17 cellular contexts compared by ENCODE assay signal in the genomic region with DNA sequence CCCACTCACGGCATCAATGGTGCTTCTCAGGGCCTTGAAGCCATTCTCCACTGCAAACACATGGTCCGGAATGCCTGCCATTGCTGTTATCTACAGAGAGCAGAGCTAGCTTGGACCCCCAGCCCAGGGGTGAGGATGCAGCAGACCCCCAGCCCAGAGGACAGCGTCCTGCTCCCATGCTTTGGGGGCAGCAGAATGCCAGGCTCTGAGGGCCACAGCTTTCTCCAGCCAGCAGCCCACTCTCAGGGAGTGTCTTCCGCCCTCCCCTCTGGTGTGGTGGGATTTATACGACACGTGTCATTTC. TPM values are rescaled to one million over a fixed set of nuclear protein-coding genes. Genes with fewer than 3 reads are reported as not detected.
DNase-seq lines count a peak whose midpoint lies in the region; ATAC-seq and TF ChIP-seq lines count a peak whose summit lies in the region.
"Had no signal": no experiment of that assay in that cellular context is flagged by ENCODE, and none has a peak within 500 bp of the region (broad histone marks: within the 10 kb centered on the region; RNA-seq: fewer than 3 reads in every experiment).

No MANE protein-coding gene starts in this region.

- no peak overlapping the region for H3K14ac ChIP-seq in mesenchymal stem cell (ENCODE audit: low read length in 2 of 2)

- peak overlapping the region; percentile 57 for H2BK120ac ChIP-seq in mesenchymal stem cell (ENCODE audit: low read depth, low read length)

- intact Hi-C loops in vagina (cut with DNase I): no loop called here

- peak overlapping the region; percentile 94 for H4K91ac ChIP-seq in mesenchymal stem cell (ENCODE audit: low read length)

- no peak overlapping the region for H2BK5ac ChIP-seq in mesenchymal stem cell (ENCODE audit: low read depth, low read length, poor library complexity, severe bottlenecking)

- H4K8ac ChIP-seq in mesenchymal stem cell (ENCODE audit: low read length): peak overlapping the region; percentile 79

- peak overlapping the region; percentile 80 for H3K27ac ChIP-seq in DND-41 (ENCODE audit: low read length)
- H3K27ac ChIP-seq in mesenchymal stem cell (ENCODE audit: low read length, poor library complexity, severe bottlenecking): no peak overlapping the region
- no peak overlapping the region for H3K27ac ChIP-seq in vagina

- ATAC-seq in activated naive CD8-positive, alpha-beta T cell treated with anti-CD3 and anti-CD28 coated beads, Interleukin-2, amount 50 U/mL, for 24 hours: no peak
- no peak for ATAC-seq in DND-41 (ENCODE audit: insufficient read depth, low read depth)
- no peak for ATAC-seq in stimulated activated naive CD8-positive, alpha-beta T cell treated with anti-CD3 and anti-CD28 coated beads, Interleukin-15, Interleukin-2, amounts not matched to agents 100 U/mL and 50 U/mL, for 24 hours
- ATAC-seq: PC-3 had no signal

- H4K20me1 ChIP-seq in DND-41 (ENCODE audit: insufficient read depth, low read length): no peaks in the 10 kb centered on the region

- H2BK15ac ChIP-seq in mesenchymal stem cell (ENCODE audit: low read depth, poor library complexity, severe bottlenecking): peak overlapping the region; percentile 65

- H3K79me1 ChIP-seq in mesenchymal stem cell (replicated peaks; ENCODE audit: low read length, poor library complexity, severe bottlenecking): no peaks in the 10 kb centered on the region

- 97% methylated on average over 6 of the region's 6 CpGs for WGBS in mesenchymal stem cell

- H2AK5ac ChIP-seq in mesenchymal stem cell (ENCODE audit: low read length, severe bottlenecking): no peak overlapping the region

- H3K27me3 ChIP-seq in DND-41 (ENCODE audit: insufficient read depth, low read length, poor library complexity) (no peaks in the 10 kb centered on the region), mesenchymal stem cell (ENCODE audit: control insufficient read depth in 1 of 2, insufficient read depth in 1 of 2, low read length in 2 of 2) (peaks cover 0 to 8% of the 10 kb centered on the region in 2 experiments), vagina (no peaks in the 10 kb centered on the region)

- TF ChIP-seq CTCF in DND-41 (IDR thresholded peaks at IDR 0.05; ENCODE audit: borderline replicate concordance, extremely low read depth, low read length, poor library complexity, severe bottlenecking) (no peak), vagina (IDR thresholded peaks at IDR 0.05) (no peak)

- no peak overlapping the region for H3K23ac ChIP-seq in mesenchymal stem cell (ENCODE audit: low read length in 2 of 2)

- peak overlapping the region; percentile 71 to 76 for H3K18ac ChIP-seq in mesenchymal stem cell (ENCODE audit: low read depth in 1 of 2, low read length in 2 of 2)

- peak overlapping the region; percentile 37 for H3K4me3 Mint-ChIP-seq in activated naive CD8-positive, alpha-beta T cell treated with anti-CD3 and anti-CD28 coated beads for 36 hours
- H3K4me3 Mint-ChIP-seq in activated naive CD8-positive, alpha-beta T cell treated with anti-CD3 and anti-CD28 coated beads, Interleukin-2, amount 50 U/mL, for 24 hours: no peak overlapping the region
- H3K4me3 Mint-ChIP-seq: HFFc6 had no signal

- no peak for DNase-seq in activated naive CD8-positive, alpha-beta T cell treated with anti-CD3 and anti-CD28 coated beads for 36 hours
- no peak for DNase-seq in activated naive CD8-positive, alpha-beta T cell treated with anti-CD3 and anti-CD28 coated beads, Interleukin-2, amount 50 U/mL, for 24 hours
- no peak for DNase-seq in DND-41
- no peak for DNase-seq in mesenchymal stem cell
- DNase-seq in vagina (ENCODE audit: extremely low spot score in 2 of 2): peak; percentile 40 to 85
- DNase-seq in activated effector memory CD4-positive, alpha-beta T cell treated with anti-CD3 and anti-CD28 coated beads, Interleukin-2, amount 50 U/mL, for 16 hours: no peak
- no peak for DNase-seq in stimulated activated naive CD8-positive, alpha-beta T cell treated with anti-CD3 and anti-CD28 coated beads, Interleukin-15, Interleukin-2, amounts not matched to agents 100 U/mL and 50 U/mL, for 24 hours
- DNase-seq: DMS 273 treated with DMSO at 0.1 percent for 48 hours; EL; HFFc6; NCI-H1092; NCI-H1694 treated with DMSO at 0.1 percent for 48 hours; NCI-H345; NK-92 treated with Interleukin-12 subunit alpha and Interleukin-12 subunit beta, amount 100 ng/mL, for 24 hours; PC-3 had no signal

- H2AFZ ChIP-seq in DND-41 (ENCODE audit: low read depth, low read length) (peak overlapping the region; percentile 34; the same call in 1 of the 2 replicates), mesenchymal stem cell (ENCODE audit: low read depth, low read length) (no peak overlapping the region)

- H3K4me3 ChIP-seq in DND-41 (ENCODE audit: low read depth in 1 of 2, low read length in 2 of 2): peak overlapping the region in 1 of 2 experiments; percentile 52; a peak in 2 of 4 replicates
- no peak overlapping the region for H3K4me3 ChIP-seq in mesenchymal stem cell (ENCODE audit: insufficient read depth in 1 of 2, low read depth in 1 of 2, low read length in 2 of 2)
- no peak overlapping the region for H3K4me3 ChIP-seq in vagina

- H3K9me3 Mint-ChIP-seq in activated naive CD8-positive, alpha-beta T cell treated with anti-CD3 and anti-CD28 coated beads for 36 hours: peaks cover 5% of the 10 kb centered on the region
- no peaks in the 10 kb centered on the region for H3K9me3 Mint-ChIP-seq in activated naive CD8-positive, alpha-beta T cell treated with anti-CD3 and anti-CD28 coated beads, Interleukin-2, amount 50 U/mL, for 24 hours
- H3K9me3 Mint-ChIP-seq: HFFc6 had no signal

- TF ChIP-seq POLR2A in vagina (IDR thresholded peaks at IDR 0.05): no peak

- H3K4me1 Mint-ChIP-seq in activated naive CD8-positive, alpha-beta T cell treated with anti-CD3 and anti-CD28 coated beads for 36 hours: peaks cover 30% of the 10 kb centered on the region
- peaks cover 14% of the 10 kb centered on the region for H3K4me1 Mint-ChIP-seq in activated naive CD8-positive, alpha-beta T cell treated with anti-CD3 and anti-CD28 coated beads, Interleukin-2, amount 50 U/mL, for 24 hours

- H3K79me2 ChIP-seq in DND-41 (ENCODE audit: insufficient read depth, low read length): peaks cover 3% of the 10 kb centered on the region

- peak overlapping the region; percentile 49 for H3K9ac ChIP-seq in DND-41 (ENCODE audit: low read depth, low read length)
- no peak overlapping the region for H3K9ac ChIP-seq in mesenchymal stem cell (ENCODE audit: low read length)

- peak overlapping the region; percentile 90 to 95 for H2BK12ac ChIP-seq in mesenchymal stem cell (ENCODE audit: low read length in 2 of 2)

- H3K4me1 ChIP-seq in DND-41 (ENCODE audit: insufficient read depth, low read length): peaks cover 83% of the 10 kb centered on the region
- peaks cover 8% of the 10 kb centered on the region for H3K4me1 ChIP-seq in mesenchymal stem cell (ENCODE audit: control insufficient read depth, insufficient read depth, low read depth, low read length)
- H3K4me1 ChIP-seq in vagina: no peaks in the 10 kb centered on the region

- H3K9me3 ChIP-seq in DND-41 (ENCODE audit: insufficient read depth, low read length, severe bottlenecking) (no peaks in the 10 kb centered on the region), mesenchymal stem cell (ENCODE audit: control insufficient read depth, low read length) (no peaks in the 10 kb centered on the region), vagina (no peaks in the 10 kb centered on the region)

- H3K4ac ChIP-seq in mesenchymal stem cell (ENCODE audit: low read depth in 1 of 2, low read length in 2 of 2): peak overlapping the region; percentile 32 to 80

- H3K4me2 ChIP-seq in DND-41 (ENCODE audit: insufficient read depth, low read length) (peak overlapping the region; percentile 58), mesenchymal stem cell (ENCODE audit: low read length, poor library complexity, severe bottlenecking) (no peak overlapping the region)

- peaks cover 1% of the 10 kb centered on the region for H3K36me3 Mint-ChIP-seq in activated naive CD8-positive, alpha-beta T cell treated with anti-CD3 and anti-CD28 coated beads for 36 hours
- H3K36me3 Mint-ChIP-seq in activated naive CD8-positive, alpha-beta T cell treated with anti-CD3 and anti-CD28 coated beads, Interleukin-2, amount 50 U/mL, for 24 hours (ENCODE audit: low read depth): no peaks in the 10 kb centered on the region

- H3K27me3 Mint-ChIP-seq in activated naive CD8-positive, alpha-beta T cell treated with anti-CD3 and anti-CD28 coated beads for 36 hours: no peaks in the 10 kb centered on the region
- no peaks in the 10 kb centered on the region for H3K27me3 Mint-ChIP-seq in activated naive CD8-positive, alpha-beta T cell treated with anti-CD3 and anti-CD28 coated beads, Interleukin-2, amount 50 U/mL, for 24 hours

- H3K27ac Mint-ChIP-seq in activated naive CD8-positive, alpha-beta T cell treated with anti-CD3 and anti-CD28 coated beads for 36 hours: no peak overlapping the region
- H3K27ac Mint-ChIP-seq in activated naive CD8-positive, alpha-beta T cell treated with anti-CD3 and anti-CD28 coated beads, Interleukin-2, amount 50 U/mL, for 24 hours: no peak overlapping the region
- H3K27ac Mint-ChIP-seq: HFFc6 had no signal

- no peaks in the 10 kb centered on the region for H3K36me3 ChIP-seq in DND-41 (ENCODE audit: insufficient read depth, low read length)
- H3K36me3 ChIP-seq in mesenchymal stem cell (ENCODE audit: control insufficient read depth in 1 of 2, insufficient read depth in 2 of 2, low read depth in 1 of 2, low read length in 2 of 2): no peaks in the 10 kb centered on the region
- no peaks in the 10 kb centered on the region for H3K36me3 ChIP-seq in vagina

RNA-seq across cellular contexts. Expression of gene MSMB, which starts 48.1 kb away (rescaled TPM):
- not detected for total RNA-seq in activated naive CD8-positive, alpha-beta T cell treated with anti-CD3 and anti-CD28 coated beads for 36 hours
- 0.39 TPM for polyA plus RNA-seq in mesenchymal stem cell (2013, experiment 1 of 2)
- polyA plus RNA-seq in mesenchymal stem cell (2013, experiment 2 of 2): 0.38 TPM
- not detected for total RNA-seq in vagina
- total RNA-seq: H4, MCF 10A, PC-3 had no signal

Comparison
In these comparisons a context has a peak if more than half of its experiments do, and no peak if none do; other contexts are left out.
1. DNase-seq: peak in vagina (2 of 2); none in activated naive CD8-positive, alpha-beta T cell treated with anti-CD3 and anti-CD28 coated beads for 36 hours (single experiment), activated naive CD8-positive, alpha-beta T cell treated with anti-CD3 and anti-CD28 coated beads, Interleukin-2, amount 50 U/mL, for 24 hours (single experiment), DND-41 (single experiment), mesenchymal stem cell (single experiment), activated effector memory CD4-positive, alpha-beta T cell treated with anti-CD3 and anti-CD28 coated beads, Interleukin-2, amount 50 U/mL, for 16 hours (single experiment) and stimulated activated naive CD8-positive, alpha-beta T cell treated with anti-CD3 and anti-CD28 coated beads, Interleukin-15, Interleukin-2, amounts not matched to agents 100 U/mL and 50 U/mL, for 24 hours (single experiment).